Comparison of ENCODE assay signal across 1 cellular context in the genomic region with DNA sequence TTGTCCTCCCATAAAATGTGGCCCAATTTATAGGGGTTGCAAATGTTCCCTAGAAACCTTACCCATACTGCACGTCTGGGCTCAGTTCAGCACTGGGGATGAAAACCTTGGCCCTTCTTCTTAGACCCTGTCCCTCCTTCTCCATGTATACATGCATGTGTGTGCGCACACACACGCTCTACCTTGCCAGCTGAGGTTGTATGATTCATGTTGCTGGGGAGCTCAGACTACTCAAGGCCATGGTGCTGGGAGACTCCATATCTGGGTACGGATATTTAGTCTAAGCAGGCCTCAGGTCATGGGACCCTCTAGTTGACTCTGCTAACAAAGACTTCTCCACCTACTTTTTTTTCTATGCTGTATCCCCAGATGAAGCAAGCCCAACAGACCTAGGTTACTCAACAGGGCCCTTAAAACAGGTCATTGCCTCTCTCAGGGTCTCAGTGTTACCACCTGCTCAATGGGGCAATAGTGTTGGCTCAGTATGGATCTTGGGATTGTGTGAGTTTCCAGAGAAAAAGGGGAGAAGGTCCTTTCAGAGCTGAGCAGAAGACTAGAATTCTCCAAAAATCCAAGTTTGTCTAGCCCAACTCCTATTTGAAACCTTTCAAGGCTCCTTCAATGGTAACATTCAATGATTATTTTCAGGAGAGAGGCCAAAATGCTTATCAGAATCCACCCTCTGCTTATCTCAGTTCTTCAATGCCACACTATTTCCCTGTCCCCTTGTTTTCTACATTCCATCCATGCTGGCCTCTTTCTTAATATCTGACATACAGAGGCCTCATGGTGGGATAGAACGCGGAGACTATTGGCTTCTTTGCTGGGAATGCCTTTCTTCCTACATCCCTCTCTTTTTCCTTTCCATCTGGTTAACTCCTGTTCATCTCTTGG.
TF ChIP-seq lines count a peak whose summit lies in the region.

No MANE protein-coding gene starts in this region.

TF ChIP-seq in HepG2, 621 proteins besides CTCF, POLR2A, EP300 and RAD21 (continued from another document):
- TF ChIP-seq, protein P1, sequence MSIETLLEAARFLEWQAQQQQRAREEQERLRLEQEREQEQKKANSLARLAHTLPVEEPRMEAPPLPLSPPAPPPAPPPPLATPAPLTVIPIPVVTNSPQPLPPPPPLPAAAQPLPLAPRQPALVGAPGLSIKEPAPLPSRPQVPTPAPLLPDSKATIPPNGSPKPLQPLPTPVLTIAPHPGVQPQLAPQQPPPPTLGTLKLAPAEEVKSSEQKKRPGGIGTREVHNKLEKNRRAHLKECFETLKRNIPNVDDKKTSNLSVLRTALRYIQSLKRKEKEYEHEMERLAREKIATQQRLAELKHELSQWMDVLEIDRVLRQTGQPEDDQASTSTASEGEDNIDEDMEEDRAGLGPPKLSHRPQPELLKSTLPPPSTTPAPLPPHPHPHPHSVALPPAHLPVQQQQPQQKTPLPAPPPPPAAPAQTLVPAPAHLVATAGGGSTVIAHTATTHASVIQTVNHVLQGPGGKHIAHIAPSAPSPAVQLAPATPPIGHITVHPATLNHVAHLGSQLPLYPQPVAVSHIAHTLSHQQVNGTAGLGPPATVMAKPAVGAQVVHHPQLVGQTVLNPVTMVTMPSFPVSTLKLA (IDR thresholded peaks at IDR 0.05), result no peak
- no peak for TF ChIP-seq RARG (CRISPR knock-in tag; IDR thresholded peaks at IDR 0.05; ENCODE audit: low read depth)
- no peak for TF ChIP-seq PRMT3 (CRISPR knock-in tag; IDR thresholded peaks at IDR 0.05; ENCODE audit: borderline replicate concordance, low read depth)
- no peak for TF ChIP-seq USF2 (IDR thresholded peaks at IDR 0.05; ENCODE audit: low read depth, low read length)
- TF ChIP-seq USF2 (CRISPR knock-in tag; IDR thresholded peaks at IDR 0.05; ENCODE audit: borderline replicate concordance), result no peak
- no peak for TF ChIP-seq DNMT3B (CRISPR knock-in tag; conservative IDR thresholded peaks at IDR 0.05)
- no peak; the same call in 1 of the 2 replicates for TF ChIP-seq CREM (IDR thresholded peaks at IDR 0.05)
- TF ChIP-seq CREM (CRISPR knock-in tag; IDR thresholded peaks at IDR 0.05), result no peak
- peak; percentile 66; the same call in 1 of the 2 replicates for TF ChIP-seq CEBPB (IDR thresholded peaks at IDR 0.05; ENCODE audit: borderline replicate concordance, low read depth, low read length)
- TF ChIP-seq REST (IDR thresholded peaks at IDR 0.05; ENCODE audit: borderline replicate concordance in 1 of 2, low read depth in 1 of 2, low read length in 2 of 2), result no peak
- TF ChIP-seq ZNF629 (CRISPR knock-in tag; conservative IDR thresholded peaks at IDR 0.05), result peak; percentile 100
- peak; percentile 11; the same call in 1 of the 2 replicates for TF ChIP-seq ZNF777 (CRISPR knock-in tag; IDR thresholded peaks at IDR 0.05)
- peak; percentile 11; the same call in 1 of the 2 replicates for TF ChIP-seq GATAD2A (CRISPR knock-in tag; IDR thresholded peaks at IDR 0.05)
- peak; percentile 32; the same call in 1 of the 2 replicates for TF ChIP-seq ZNF205 (CRISPR knock-in tag; IDR thresholded peaks at IDR 0.05)
- no peak for TF ChIP-seq HNRNPL (IDR thresholded peaks at IDR 0.05; ENCODE audit: low read depth, low read length)
- peak; percentile 6 for TF ChIP-seq ZEB1 (IDR thresholded peaks at IDR 0.05; ENCODE audit: insufficient replicate concordance, low read depth)
- no peak for TF ChIP-seq ZNF878 (CRISPR knock-in tag; IDR thresholded peaks at IDR 0.05)
- TF ChIP-seq ZNF124 (CRISPR knock-in tag; IDR thresholded peaks at IDR 0.05), result 0 out of 2 replicates have a peak, but pooled peaks have one; percentile 71
- TF ChIP-seq TOPORS (CRISPR knock-in tag; IDR thresholded peaks at IDR 0.05), result no peak
- TF ChIP-seq, protein P2, sequence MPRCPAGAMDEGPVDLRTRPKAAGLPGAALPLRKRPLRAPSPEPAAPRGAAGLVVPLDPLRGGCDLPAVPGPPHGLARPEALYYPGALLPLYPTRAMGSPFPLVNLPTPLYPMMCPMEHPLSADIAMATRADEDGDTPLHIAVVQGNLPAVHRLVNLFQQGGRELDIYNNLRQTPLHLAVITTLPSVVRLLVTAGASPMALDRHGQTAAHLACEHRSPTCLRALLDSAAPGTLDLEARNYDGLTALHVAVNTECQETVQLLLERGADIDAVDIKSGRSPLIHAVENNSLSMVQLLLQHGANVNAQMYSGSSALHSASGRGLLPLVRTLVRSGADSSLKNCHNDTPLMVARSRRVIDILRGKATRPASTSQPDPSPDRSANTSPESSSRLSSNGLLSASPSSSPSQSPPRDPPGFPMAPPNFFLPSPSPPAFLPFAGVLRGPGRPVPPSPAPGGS (CRISPR knock-in tag; IDR thresholded peaks at IDR 0.05), result 0 out of 2 replicates have a peak, but pooled peaks have one; percentile 2
- TF ChIP-seq HDAC2 (CRISPR knock-in tag; IDR thresholded peaks at IDR 0.05), result peak; percentile 95
- 0 out of 2 replicates have a peak, but pooled peaks have one; percentile 23 for TF ChIP-seq NFIC (IDR thresholded peaks at IDR 0.05; ENCODE audit: low read length)
- TF ChIP-seq, protein P3, sequence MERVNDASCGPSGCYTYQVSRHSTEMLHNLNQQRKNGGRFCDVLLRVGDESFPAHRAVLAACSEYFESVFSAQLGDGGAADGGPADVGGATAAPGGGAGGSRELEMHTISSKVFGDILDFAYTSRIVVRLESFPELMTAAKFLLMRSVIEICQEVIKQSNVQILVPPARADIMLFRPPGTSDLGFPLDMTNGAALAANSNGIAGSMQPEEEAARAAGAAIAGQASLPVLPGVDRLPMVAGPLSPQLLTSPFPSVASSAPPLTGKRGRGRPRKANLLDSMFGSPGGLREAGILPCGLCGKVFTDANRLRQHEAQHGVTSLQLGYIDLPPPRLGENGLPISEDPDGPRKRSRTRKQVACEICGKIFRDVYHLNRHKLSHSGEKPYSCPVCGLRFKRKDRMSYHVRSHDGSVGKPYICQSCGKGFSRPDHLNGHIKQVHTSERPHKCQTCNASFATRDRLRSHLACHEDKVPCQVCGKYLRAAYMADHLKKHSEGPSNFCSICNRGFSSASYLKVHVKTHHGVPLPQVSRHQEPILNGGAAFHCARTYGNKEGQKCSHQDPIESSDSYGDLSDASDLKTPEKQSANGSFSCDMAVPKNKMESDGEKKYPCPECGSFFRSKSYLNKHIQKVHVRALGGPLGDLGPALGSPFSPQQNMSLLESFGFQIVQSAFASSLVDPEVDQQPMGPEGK (CRISPR knock-in tag; IDR thresholded peaks at IDR 0.05), result peak; percentile 38; the same call in 1 of the 2 replicates
- peak; percentile 83; the same call in 1 of the 2 replicates for TF ChIP-seq TFE3 (CRISPR knock-in tag; IDR thresholded peaks at IDR 0.05)
- TF ChIP-seq SMC3 (IDR thresholded peaks at IDR 0.05; ENCODE audit: low read length), result 0 out of 2 replicates have a peak, but pooled peaks have one; percentile 8
- TF ChIP-seq SOX13 (IDR thresholded peaks at IDR 0.05), result peak; percentile 33; the same call in 1 of the 2 replicates
- peak in 1 of 2 experiments; percentile 65; a peak in 2 of 4 replicates for TF ChIP-seq SOX13 (CRISPR knock-in tag; conservative IDR thresholded peaks at IDR 0.05 in 1 of 2, IDR thresholded peaks at IDR 0.05 in 1 of 2)
- TF ChIP-seq PPARG (CRISPR knock-in tag; conservative IDR thresholded peaks at IDR 0.05), result peak; percentile 66; the same call in 1 of the 2 replicates
- TF ChIP-seq FOXP1 (IDR thresholded peaks at IDR 0.05), result no peak
- peak; percentile 27; the same call in 1 of the 2 replicates for TF ChIP-seq FOXP1 (CRISPR knock-in tag; IDR thresholded peaks at IDR 0.05)
- TF ChIP-seq, protein P4, sequence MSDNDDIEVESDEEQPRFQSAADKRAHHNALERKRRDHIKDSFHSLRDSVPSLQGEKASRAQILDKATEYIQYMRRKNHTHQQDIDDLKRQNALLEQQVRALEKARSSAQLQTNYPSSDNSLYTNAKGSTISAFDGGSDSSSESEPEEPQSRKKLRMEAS (IDR thresholded peaks at IDR 0.05), result peak; percentile 39; the same call in 1 of the 2 replicates
- 0 out of 2 replicates have a peak, but pooled peaks have one; percentile 23 for TF ChIP-seq HNF4G (IDR thresholded peaks at IDR 0.05; ENCODE audit: borderline replicate concordance, low read depth, low read length)
- no peak for TF ChIP-seq HNF4G (CRISPR knock-in tag; IDR thresholded peaks at IDR 0.05; ENCODE audit: borderline replicate concordance, low read depth)
- no peak for TF ChIP-seq JUNB (CRISPR knock-in tag; IDR thresholded peaks at IDR 0.05; ENCODE audit: borderline replicate concordance)
- no peak for TF ChIP-seq ZNF264 (CRISPR knock-in tag; IDR thresholded peaks at IDR 0.05)
- 0 out of 2 replicates have a peak, but pooled peaks have one; percentile 5 for TF ChIP-seq KDM5A (IDR thresholded peaks at IDR 0.05; ENCODE audit: borderline replicate concordance, low read length)
- TF ChIP-seq XRCC5 (optimal IDR thresholded peaks at IDR 0.05; ENCODE audit: low read length), result no peak
- TF ChIP-seq ZNF644 (CRISPR knock-in tag; IDR thresholded peaks at IDR 0.05; ENCODE audit: low read depth), result peak; percentile 85
- TF ChIP-seq SP5 (CRISPR knock-in tag; IDR thresholded peaks at IDR 0.05; ENCODE audit: borderline replicate concordance, low read depth), result peak; percentile 91
- peak; percentile 60 for TF ChIP-seq HNF4A (CRISPR knock-in tag; IDR thresholded peaks at IDR 0.05)
- TF ChIP-seq KDM1A (CRISPR knock-in tag; IDR thresholded peaks at IDR 0.05), result peak; percentile 100
- no peak for TF ChIP-seq PHB2 (IDR thresholded peaks at IDR 0.05; ENCODE audit: partially characterized antibody)
- no peak for TF ChIP-seq SMAD3 (CRISPR knock-in tag; IDR thresholded peaks at IDR 0.05)
- TF ChIP-seq ZKSCAN8 (CRISPR knock-in tag; IDR thresholded peaks at IDR 0.05; ENCODE audit: borderline replicate concordance), result 0 out of 2 replicates have a peak, but pooled peaks have one; percentile 39
- peak; percentile 88 for TF ChIP-seq CBX1 (IDR thresholded peaks at IDR 0.05; ENCODE audit: low read depth)
- TF ChIP-seq TMF1 (CRISPR knock-in tag; IDR thresholded peaks at IDR 0.05; ENCODE audit: low read depth), result no peak
- peak; percentile 40; the same call in 1 of the 2 replicates for TF ChIP-seq ZFP1 (CRISPR knock-in tag; IDR thresholded peaks at IDR 0.05)
- TF ChIP-seq HMG20A (CRISPR knock-in tag; IDR thresholded peaks at IDR 0.05; ENCODE audit: borderline replicate concordance), result no peak
- peak; percentile 64; the same call in 1 of the 2 replicates for TF ChIP-seq FOSL2 (CRISPR knock-in tag; IDR thresholded peaks at IDR 0.05)
- TF ChIP-seq ZNF3 (CRISPR knock-in tag; IDR thresholded peaks at IDR 0.05), result 0 out of 2 replicates have a peak, but pooled peaks have one; percentile 45
- no peak for TF ChIP-seq ZNF605 (CRISPR knock-in tag; IDR thresholded peaks at IDR 0.05)
- no peak for TF ChIP-seq FOXA1 (IDR thresholded peaks at IDR 0.05)
- TF ChIP-seq FOXA1 (CRISPR knock-in tag; IDR thresholded peaks at IDR 0.05), result peak; percentile 51; the same call in 1 of the 2 replicates
- no peak for TF ChIP-seq RBM22 (optimal IDR thresholded peaks at IDR 0.05; ENCODE audit: low read length)
- 0 out of 2 replicates have a peak, but pooled peaks have one; percentile 7 for TF ChIP-seq SRF (IDR thresholded peaks at IDR 0.05; ENCODE audit: low read depth, low read length)
- peak; percentile 23 for TF ChIP-seq SKI (IDR thresholded peaks at IDR 0.05; ENCODE audit: partially characterized antibody)
TF ChIP-seq in HepG2: peak in this region for 59.
